In genomic region chr3:98897701-98898100, GRCh38 we compare ENCODE assay signal across 23 cellular contexts. TPM values are rescaled to one million over a fixed set of nuclear protein-coding genes. Genes with fewer than 3 reads are reported as not detected.
DNase-seq lines count a peak whose midpoint lies in the region; ATAC-seq, FAIRE-seq and TF ChIP-seq lines count a peak whose summit lies in the region.
"Had no signal": no experiment of that assay in that cellular context is flagged by ENCODE, and none has a peak within 500 bp of the region (broad histone marks: within the 10 kb centered on the region; RNA-seq: fewer than 3 reads in every experiment).

No MANE protein-coding gene starts in this region.

- TF ChIP-seq CTCF in HepG2 (CRISPR knock-in tag; IDR thresholded peaks at IDR 0.05) = no peak
- no peak for TF ChIP-seq CTCF in right lobe of liver (IDR thresholded peaks at IDR 0.05)
- TF ChIP-seq CTCF in foreskin keratinocyte (conservative IDR thresholded peaks at IDR 0.05) = no peak

- no peak overlapping the region for H2AFZ ChIP-seq in HepG2 (ENCODE audit: low read length)

- H3K4me3 ChIP-seq in HepG2 (replicated peaks in 1 of 3; ENCODE audit: insufficient read depth in 1 of 3, low read depth in 2 of 3, low read length in 3 of 3) (no peak overlapping the region; a peak in 1 of 6 replicates), right lobe of liver (no peak overlapping the region)
- H3K4me3 ChIP-seq: MG63, prostate gland had no signal

- 94% methylated on average over 1 of the region's 1 CpG for WGBS in HepG2 (ENCODE audit: low lambda C conversion rate)
- WGBS in right lobe of liver (ENCODE audit: insufficient coverage, low coverage, low lambda C conversion rate, missing lambda C conversion rate) = 32% methylated on average over 1 of the region's 1 CpG

- H3K36me3 ChIP-seq in HepG2 (replicated peaks in 1 of 2; ENCODE audit: control insufficient read depth in 1 of 2, insufficient read depth in 2 of 2, low read length in 2 of 2) (no peaks in the 10 kb centered on the region), right lobe of liver (no peaks in the 10 kb centered on the region)
- H3K36me3 ChIP-seq: prostate gland had no signal

- peaks cover 65% of the 10 kb centered on the region for H3K79me2 ChIP-seq in HepG2 (ENCODE audit: insufficient read depth, low read length)

- no peaks in the 10 kb centered on the region for H3K9me3 ChIP-seq in HepG2 (ENCODE audit: low read length)
- H3K9me3 ChIP-seq in right lobe of liver = no peaks in the 10 kb centered on the region
- H3K9me3 ChIP-seq: MG63, prostate gland had no signal

- POLR2A ChIA-PET in HepG2 (lab: Yijun Ruan, JAX) = no interaction called here

- H3K4me1 ChIP-seq in HepG2 (ENCODE audit: insufficient read depth, low read length) (peaks cover 54% of the 10 kb centered on the region), right lobe of liver (peaks cover 0 to 4% (median 0%) of the 10 kb centered on the region in 4 donors), foreskin keratinocyte (peaks cover 39% of the 10 kb centered on the region)
- H3K4me1 ChIP-seq: prostate gland had no signal

- TF ChIP-seq EP300 in HepG2 (IDR thresholded peaks at IDR 0.05; ENCODE audit: low read depth in 2 of 2, low read length in 2 of 2) (no peak), HepG2 (CRISPR knock-in tag; IDR thresholded peaks at IDR 0.05; ENCODE audit: borderline replicate concordance) (no peak)

- ATAC-seq in HepG2 = no peak
- no peak for ATAC-seq in right lobe of liver
- ATAC-seq in foreskin keratinocyte = no peak
- ATAC-seq in GM18873 (IDR thresholded peaks at IDR 0.05; ENCODE audit: low FRiP score, unreplicated experiment) = no peak
- ATAC-seq: activated naive CD8-positive, alpha-beta T cell treated with anti-CD3 and anti-CD28 coated beads, Interleukin-2, amount 50 U/mL, for 24 hours; natural killer cell; stimulated activated naive B cell treated with anti-CD40 and anti-IgM and Interleukin-4, amounts not matched to agents 10 μg/mL and 1 μg/mL and 100 μg/mL, for 72 hours had no signal

- no TSS peak for BruUV-seq in HepG2 (replicated peaks; lab: Mats Ljungman, UMichigan)

- in situ Hi-C loops in HepG2 (cut with HindIII; ENCODE audit: extremely low pct_ligation_motif_present, low pct_unique_long_range_greater_than_20kb) = loop anchor here (10.0 kb wide), 1 partner anchor 97 kb away; no protein-coding TSS in a partner anchor

- TF ChIP-seq POLR2A in HepG2 (IDR thresholded peaks at IDR 0.05; ENCODE audit: insufficient read depth in 1 of 2, low read depth in 2 of 2, low read length in 2 of 2) = no peak
- TF ChIP-seq POLR2A in right lobe of liver (IDR thresholded peaks at IDR 0.05) = no peak

- H3K27me3 ChIP-seq in HepG2 (ENCODE audit: control insufficient read depth in 1 of 2, insufficient read depth in 2 of 2, low read length in 2 of 2) (no peaks in the 10 kb centered on the region; a peak in 1 of 5 replicates), right lobe of liver (no peaks in the 10 kb centered on the region), foreskin keratinocyte (no peaks in the 10 kb centered on the region)
- H3K27me3 ChIP-seq: MG63 had no signal

- H4K20me1 ChIP-seq in HepG2 (ENCODE audit: insufficient read depth, low read length) = no peaks in the 10 kb centered on the region

- no peak for FAIRE-seq in HepG2 (lab: Jason Lieb, UNC)
- no peak for FAIRE-seq in HTR-8/SVneo (lab: Jason Lieb, UNC)

- H3K4me2 ChIP-seq in HepG2 (ENCODE audit: low read depth, low read length) = peak overlapping the region; percentile 21; the same call in 1 of the 2 replicates

- CTCF ChIA-PET in HepG2 (lab: Yijun Ruan, JAX; ENCODE audit: low intra/inter-chr PET ratio, low total read pairs) = no interaction called here

- H3K27ac ChIP-seq in HepG2 (ENCODE audit: extremely low read length, insufficient read depth, low read length) = no peak overlapping the region
- H3K27ac ChIP-seq in right lobe of liver = no peak overlapping the region
- peak overlapping the region; percentile 49 for H3K27ac ChIP-seq in foreskin keratinocyte
- H3K27ac ChIP-seq: prostate gland had no signal

- H3K9ac ChIP-seq in HepG2 (ENCODE audit: insufficient read depth, low read depth, low read length) = no peak overlapping the region

- DNase-seq in HepG2 (ENCODE audit: low spot score) = no peak
- no peak for DNase-seq in right lobe of liver
- peak; percentile 25 for DNase-seq in astrocyte of the hippocampus (ENCODE audit: low read depth, low spot score)
- DNase-seq in foreskin keratinocyte = no peak
- no peak for DNase-seq in activated effector memory CD4-positive, alpha-beta T cell treated with anti-CD3 and anti-CD28 coated beads, Interleukin-2, amount 50 U/mL, for 16 hours
- DNase-seq in NCI-H526 treated with DMSO at 0.1 percent for 48 hours (lab: John Stamatoyannopoulos, UW) = no peak
- DNase-seq in HTR-8/SVneo (ENCODE audit: insufficient read length, low spot score) = no peak
- DNase-seq: ACHN; activated CD4-positive, CD25-positive, alpha-beta regulatory T cell; activated CD8-positive, alpha-beta memory T cell treated with anti-CD3 and anti-CD28 coated beads for 24 hours; activated naive CD8-positive, alpha-beta T cell treated with anti-CD3 and anti-CD28 coated beads, Interleukin-2, amount 50 U/mL, for 24 hours; CD8-positive, alpha-beta memory T cell; glutamatergic neuron; immature natural killer cell; MG63; natural killer cell; NCI-H187 treated with DMSO at 0.1 percent for 48 hours; NCI-H446 treated with DMSO at 0.1 percent for 48 hours; SHP77 treated with DMSO at 0.1 percent for 48 hours; stimulated activated naive B cell treated with anti-CD40 and anti-IgM and Interleukin-4, amounts not matched to agents 10 μg/mL and 1 μg/mL and 100 μg/mL, for 72 hours; T-helper 2 cell had no signal

- no peak for TF ChIP-seq RAD21 in HepG2 (CRISPR knock-in tag; IDR thresholded peaks at IDR 0.05)

- intact Hi-C loops in HepG2 (cut with micrococcal nuclease; ENCODE audit: unreplicated experiment) (no loop called here), right lobe of liver (cut with DNase I) (no loop called here)

TF ChIP-seq in HepG2, 621 proteins besides CTCF, POLR2A, EP300 and RAD21:
- TF ChIP-seq ZBTB25 (CRISPR knock-in tag; IDR thresholded peaks at IDR 0.05) = no peak
- no peak for TF ChIP-seq CHCHD3 (CRISPR knock-in tag; IDR thresholded peaks at IDR 0.05)
- no peak for TF ChIP-seq ARNT (IDR thresholded peaks at IDR 0.05)
- TF ChIP-seq PATZ1 (CRISPR knock-in tag; IDR thresholded peaks at IDR 0.05) = no peak
- no peak for TF ChIP-seq NR2F2 (IDR thresholded peaks at IDR 0.05; ENCODE audit: borderline replicate concordance, low read depth)
- TF ChIP-seq MIXL1 (CRISPR knock-in tag; IDR thresholded peaks at IDR 0.05) = no peak

RNA-seq across cellular contexts. Expression of gene DCBLD2, which starts 3.8 kb away (rescaled TPM):
- total RNA-seq in HepG2 (2016; rRNA removed; fragmentation: Illumina TruSeq; extraction: Trizol) (40.2 and 56.9 TPM in 2 replicates), right lobe of liver (10 to 100 TPM in 4 of 6 experiments, 1 to 10 TPM in 2; 8.1 to 11.3 (median 10.6) TPM), foreskin keratinocyte (397 and 472 TPM in 2 replicates)
- total RNA-seq in HepG2 (2016; cell fraction: cytosol; rRNA removed; fragmentation: Illumina TruSeq; extraction: Trizol; ENCODE audit: low read depth) = 6.6 and 8.2 TPM in 2 replicates
- 39.3 and 56.3 TPM in 2 replicates for total RNA-seq in HepG2 (2016; cell fraction: insoluble cytoplasmic fraction; rRNA removed; fragmentation: Illumina TruSeq; extraction: Trizol)
- total RNA-seq in HepG2 (2016; cell fraction: membrane; rRNA removed; fragmentation: Illumina TruSeq; extraction: Trizol) = 15.9 and 17.6 TPM in 2 replicates
- 71.1 and 78.4 TPM in 2 replicates for total RNA-seq in HepG2 (2016; cell fraction: nucleus; rRNA removed; fragmentation: Illumina TruSeq; extraction: Trizol)
- polyA plus RNA-seq in HepG2 (2011; rRNA removed) (34.1 and 43.8 TPM in 2 replicates), foreskin keratinocyte (84.0 and 93.4 TPM in 2 replicates)
- 19.5 and 27.6 TPM in 2 replicates for polyA plus RNA-seq in HepG2 (2011; cell fraction: cytosol; rRNA removed)
- 20.0 and 22.5 TPM in 2 replicates for polyA plus RNA-seq in HepG2 (2011; cell fraction: nucleus; rRNA removed)
- polyA plus RNA-seq in HepG2 (2012) = 14.2 and 14.4 TPM in 2 replicates
- 2.0 and 2.9 TPM in 2 replicates for polyA plus RNA-seq in HepG2 (2016; cell fraction: cytosol; fragmentation: Illumina TruSeq; extraction: Trizol; ENCODE audit: low read depth)
- polyA plus RNA-seq in HepG2 (2016; cell fraction: insoluble cytoplasmic fraction; fragmentation: Illumina TruSeq; extraction: Trizol; ENCODE audit: low read depth) = 24.9 and 27.4 TPM in 2 replicates
- polyA plus RNA-seq in HepG2 (2016; cell fraction: membrane; fragmentation: Illumina TruSeq; extraction: Trizol; ENCODE audit: low read depth) = 6.4 and 6.6 TPM in 2 replicates
- polyA plus RNA-seq in HepG2 (2016; cell fraction: nucleus; fragmentation: Illumina TruSeq; extraction: Trizol; ENCODE audit: insufficient read depth, low read depth) = 59.1 and 68.7 TPM in 2 replicates
- 21.4 and 70.2 TPM in 2 replicates for polyA minus RNA-seq in HepG2 (2011; rRNA and poly(A)+ RNA removed; ENCODE audit: low replicate concordance)
- polyA minus RNA-seq in HepG2 (2011; cell fraction: cytosol; rRNA and poly(A)+ RNA removed) = 59.9 and 78.1 TPM in 2 replicates
- polyA minus RNA-seq in HepG2 (2011; cell fraction: nucleus; rRNA and poly(A)+ RNA removed) = 98.8 and 104 TPM in 2 replicates
